Comparison of ENCODE assay signal across 1 cellular context in genomic region chr6:24935323-24935722, GRCh38.
TF ChIP-seq lines count a peak whose summit lies in the region.

No MANE protein-coding gene starts in this region.

TF ChIP-seq in WTC11, 78 proteins besides CTCF, POLR2A, EP300 and RAD21 (continued from another document):
- TF ChIP-seq, protein P1, sequence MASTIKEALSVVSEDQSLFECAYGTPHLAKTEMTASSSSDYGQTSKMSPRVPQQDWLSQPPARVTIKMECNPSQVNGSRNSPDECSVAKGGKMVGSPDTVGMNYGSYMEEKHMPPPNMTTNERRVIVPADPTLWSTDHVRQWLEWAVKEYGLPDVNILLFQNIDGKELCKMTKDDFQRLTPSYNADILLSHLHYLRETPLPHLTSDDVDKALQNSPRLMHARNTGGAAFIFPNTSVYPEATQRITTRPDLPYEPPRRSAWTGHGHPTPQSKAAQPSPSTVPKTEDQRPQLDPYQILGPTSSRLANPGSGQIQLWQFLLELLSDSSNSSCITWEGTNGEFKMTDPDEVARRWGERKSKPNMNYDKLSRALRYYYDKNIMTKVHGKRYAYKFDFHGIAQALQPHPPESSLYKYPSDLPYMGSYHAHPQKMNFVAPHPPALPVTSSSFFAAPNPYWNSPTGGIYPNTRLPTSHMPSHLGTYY (CRISPR knock-in tag; IDR thresholded peaks at IDR 0.05): no peak
TF ChIP-seq in WTC11: peak in this region for 0.
